In the genomic region with DNA sequence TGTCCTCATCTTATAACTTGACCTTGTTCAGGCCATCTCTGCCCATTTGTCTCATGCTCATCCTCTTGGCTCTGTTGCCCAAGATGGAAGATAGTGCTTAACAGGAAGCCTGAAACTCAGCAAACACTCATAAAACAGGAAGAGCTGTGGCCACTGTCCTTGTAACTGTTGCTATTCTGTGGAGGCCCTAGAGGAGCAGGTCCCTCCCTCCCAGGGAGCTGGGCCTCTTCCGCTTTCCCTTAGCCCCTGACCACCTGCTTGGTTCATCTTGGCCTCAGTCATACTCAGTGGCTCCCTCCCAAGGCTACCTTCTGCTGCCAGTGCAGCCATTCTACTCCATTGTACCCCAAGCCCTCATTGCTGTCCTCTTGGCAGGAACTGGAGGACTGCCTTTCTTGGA, we compare ENCODE assay signal across 9 cellular contexts. TPM values are rescaled to one million over a fixed set of nuclear protein-coding genes. Genes with fewer than 3 reads are reported as not detected.
A peak's percentile ranks its signal among the peaks of the same experiment; 100 is the strongest.
DNase-seq lines count a peak whose midpoint lies in the region; ATAC-seq lines count a peak whose summit lies in the region.
"Had no signal": no experiment of that assay in that cellular context is flagged by ENCODE, and none has a peak within 500 bp of the region (broad histone marks: within the 10 kb centered on the region; RNA-seq: fewer than 3 reads in every experiment).

No MANE protein-coding gene starts in this region.

- CTCF ChIA-PET in CD4-positive, alpha-beta memory T cell (lab: Charles Lee; ENCODE audit: partially characterized antibody) = interaction anchor here (0.8 to 24.7 kb wide), 10 partner anchors 9 to 1049 kb away, joined by 3 to 996 read pairs (median 4); partner anchors contain the start of genes C3orf18 and HEMK1

- no peaks in the 10 kb centered on the region for H3K36me3 ChIP-seq in CD4-positive, alpha-beta memory T cell (ENCODE audit: insufficient read depth, low read length)

- peak overlapping the region; percentile 88 to 94 (median 91) for H3K27ac Mint-ChIP-seq in CD4-positive, alpha-beta memory T cell
- peak overlapping the region; percentile 87 for H3K27ac Mint-ChIP-seq in activated T-helper 2 cell treated with anti-CD3 and anti-CD28 coated beads, Interferon-gamma antibody, Interleukin-2, Interleukin-4, amounts not matched to agents 10 μg/mL and 5 μg/mL and 100 μg/mL, durations not matched to agents 14 hours and 24 hours and 36 hours

- H3K27me3 Mint-ChIP-seq in CD4-positive, alpha-beta memory T cell = no peaks in the 10 kb centered on the region
- H3K27me3 Mint-ChIP-seq in activated T-helper 2 cell treated with anti-CD3 and anti-CD28 coated beads, Interferon-gamma antibody, Interleukin-2, Interleukin-4, amounts not matched to agents 10 μg/mL and 5 μg/mL and 100 μg/mL, durations not matched to agents 14 hours and 24 hours and 36 hours (ENCODE audit: low read depth) = no peaks in the 10 kb centered on the region

- peak overlapping the region in 1 of 2 donors; percentile 27 for H3K4me3 ChIP-seq in CD4-positive, alpha-beta memory T cell (ENCODE audit: low read length in 2 of 2)

- H3K4me3 Mint-ChIP-seq in CD4-positive, alpha-beta memory T cell = peak overlapping the region; percentile 68 to 95 (median 90)
- peak overlapping the region; percentile 95 for H3K4me3 Mint-ChIP-seq in activated T-helper 2 cell treated with anti-CD3 and anti-CD28 coated beads, Interferon-gamma antibody, Interleukin-2, Interleukin-4, amounts not matched to agents 10 μg/mL and 5 μg/mL and 100 μg/mL, durations not matched to agents 14 hours and 24 hours and 36 hours (ENCODE audit: low read depth)

- H3K27me3 ChIP-seq in CD4-positive, alpha-beta memory T cell (ENCODE audit: insufficient read depth, low read length) = no peaks in the 10 kb centered on the region

- peaks cover 61 to 85% (median 76%) of the 10 kb centered on the region in 4 donors for H3K4me1 Mint-ChIP-seq in CD4-positive, alpha-beta memory T cell
- H3K4me1 Mint-ChIP-seq in activated T-helper 2 cell treated with anti-CD3 and anti-CD28 coated beads, Interferon-gamma antibody, Interleukin-2, Interleukin-4, amounts not matched to agents 10 μg/mL and 5 μg/mL and 100 μg/mL, durations not matched to agents 14 hours and 24 hours and 36 hours (ENCODE audit: low read depth) = peaks cover 72% of the 10 kb centered on the region

- H3K36me3 Mint-ChIP-seq in CD4-positive, alpha-beta memory T cell = peaks cover 0 to 38% of the 10 kb centered on the region in 2 donors
- H3K36me3 Mint-ChIP-seq in activated T-helper 2 cell treated with anti-CD3 and anti-CD28 coated beads, Interferon-gamma antibody, Interleukin-2, Interleukin-4, amounts not matched to agents 10 μg/mL and 5 μg/mL and 100 μg/mL, durations not matched to agents 14 hours and 24 hours and 36 hours (ENCODE audit: low read depth) = peaks cover 81% of the 10 kb centered on the region

- H3K9me3 ChIP-seq in CD4-positive, alpha-beta memory T cell (ENCODE audit: control insufficient read depth in 1 of 2, low read length in 2 of 2) = no peaks in the 10 kb centered on the region

- ATAC-seq in GM21381 (IDR thresholded peaks at IDR 0.05; ENCODE audit: unreplicated experiment) (no peak), HG02870 (IDR thresholded peaks at IDR 0.05; ENCODE audit: unreplicated experiment) (no peak)

- DNase-seq in CD4-positive, alpha-beta memory T cell = no peak
- peak; percentile 96 for DNase-seq in Kasumi-1 (lab: John Stamatoyannopoulos, UW)
- DNase-seq in activated T-helper 2 cell treated with anti-CD3 and anti-CD28 coated beads, Interferon-gamma antibody, Interleukin-2, Interleukin-4, amounts not matched to agents 10 μg/mL and 5 μg/mL and 100 μg/mL, durations not matched to agents 14 hours and 24 hours and 36 hours (ENCODE audit: low spot score) = no peak
- peak; percentile 26 for DNase-seq in myocyte (ENCODE audit: low read depth)
- DNase-seq in NCI-H1694 treated with DMSO at 0.1 percent for 48 hours (lab: John Stamatoyannopoulos, UW) = no peak
- no peak for DNase-seq in DMS79 treated with DMSO at 0.1 percent for 48 hours (lab: John Stamatoyannopoulos, UW)
- DNase-seq: NCI-H748 treated with DMSO at 0.1 percent for 48 hours had no signal

- H3K27ac ChIP-seq in CD4-positive, alpha-beta memory T cell (ENCODE audit: low read depth, low read length) = peak overlapping the region; percentile 89

- no peaks in the 10 kb centered on the region for H3K9me3 Mint-ChIP-seq in CD4-positive, alpha-beta memory T cell
- no peaks in the 10 kb centered on the region for H3K9me3 Mint-ChIP-seq in activated T-helper 2 cell treated with anti-CD3 and anti-CD28 coated beads, Interferon-gamma antibody, Interleukin-2, Interleukin-4, amounts not matched to agents 10 μg/mL and 5 μg/mL and 100 μg/mL, durations not matched to agents 14 hours and 24 hours and 36 hours

- intact Hi-C loops in CD4-positive, alpha-beta memory T cell (cut with micrococcal nuclease) = no loop called here
- intact Hi-C loops in activated T-helper 2 cell treated with anti-CD3 and anti-CD28 coated beads, Interferon-gamma antibody, Interleukin-2, Interleukin-4, amounts not matched to agents 10 μg/mL and 5 μg/mL and 100 μg/mL, durations not matched to agents 14 hours and 24 hours and 36 hours (cut with micrococcal nuclease) = no loop called here

- H3K4me1 ChIP-seq in CD4-positive, alpha-beta memory T cell (ENCODE audit: insufficient read depth, low read length) = peaks cover 87% of the 10 kb centered on the region

- POLR2A ChIA-PET in CD4-positive, alpha-beta memory T cell (lab: Charles Lee; ENCODE audit: partially characterized antibody) = interaction anchor here (0.9 to 26.0 kb wide), 11 partner anchors 9 to 765 kb away, joined by 3 to 1072 read pairs (median 5); partner anchors contain the start of genes C3orf18, CISH, HEMK1 and MANF

RNA-seq across cellular contexts. Expression of gene MAPKAPK3, which starts 3.5 kb away (rescaled TPM):
- total RNA-seq in CD4-positive, alpha-beta memory T cell = 10 to 100 TPM; 36.4 to 40.1 TPM
- polyA plus RNA-seq in CD4-positive, alpha-beta memory T cell = 10 to 100 TPM; 71.2 to 93.2 TPM
- 178 and 190 TPM in 2 replicates for total RNA-seq in activated T-helper 2 cell treated with anti-CD3 and anti-CD28 coated beads, Interferon-gamma antibody, Interleukin-2, Interleukin-4, amounts not matched to agents 10 μg/mL and 5 μg/mL and 100 μg/mL, durations not matched to agents 14 hours and 24 hours and 36 hours
- total RNA-seq in myocyte = 91.0 and 92.3 TPM in 2 replicates
- 31.8 TPM for polyA plus RNA-seq in myocyte (2012)

RNA-seq across cellular contexts. Expression of gene CISH, which starts 8.8 kb away (rescaled TPM):
- total RNA-seq in CD4-positive, alpha-beta memory T cell = 10 to 100 TPM; 14.7 to 15.2 TPM
- 100 to 1,000 TPM in 1 of 2 donors, 10 to 100 TPM in 1; 92.1 to 248 TPM for polyA plus RNA-seq in CD4-positive, alpha-beta memory T cell
- 351 and 355 TPM in 2 replicates for total RNA-seq in activated T-helper 2 cell treated with anti-CD3 and anti-CD28 coated beads, Interferon-gamma antibody, Interleukin-2, Interleukin-4, amounts not matched to agents 10 μg/mL and 5 μg/mL and 100 μg/mL, durations not matched to agents 14 hours and 24 hours and 36 hours
- total RNA-seq in myocyte = 0.10 and 0.35 TPM in 2 replicates
- 0.43 TPM for polyA plus RNA-seq in myocyte (2012)

RNA-seq across cellular contexts. Expression of gene HEMK1, which starts 51.1 kb away (rescaled TPM):
- 10 to 100 TPM; 55.3 to 56.7 TPM for total RNA-seq in CD4-positive, alpha-beta memory T cell
- 10 to 100 TPM; 21.2 to 36.7 TPM for polyA plus RNA-seq in CD4-positive, alpha-beta memory T cell
- total RNA-seq in activated T-helper 2 cell treated with anti-CD3 and anti-CD28 coated beads, Interferon-gamma antibody, Interleukin-2, Interleukin-4, amounts not matched to agents 10 μg/mL and 5 μg/mL and 100 μg/mL, durations not matched to agents 14 hours and 24 hours and 36 hours = 61.7 and 68.7 TPM in 2 replicates
- 6.2 and 9.7 TPM in 2 replicates for total RNA-seq in myocyte
- polyA plus RNA-seq in myocyte (2012) = 14.3 TPM

RNA-seq across cellular contexts. Expression of gene C3orf18, which starts 52.9 kb away (rescaled TPM):
- 10 to 100 TPM; 14.3 to 16.2 TPM for total RNA-seq in CD4-positive, alpha-beta memory T cell
- 10 to 100 TPM; 14.2 to 22.3 TPM for polyA plus RNA-seq in CD4-positive, alpha-beta memory T cell
- 35.2 and 37.2 TPM in 2 replicates for total RNA-seq in activated T-helper 2 cell treated with anti-CD3 and anti-CD28 coated beads, Interferon-gamma antibody, Interleukin-2, Interleukin-4, amounts not matched to agents 10 μg/mL and 5 μg/mL and 100 μg/mL, durations not matched to agents 14 hours and 24 hours and 36 hours
- 14.0 and 18.6 TPM in 2 replicates for total RNA-seq in myocyte
- polyA plus RNA-seq in myocyte (2012) = 19.0 TPM

RNA-seq across cellular contexts. Expression of gene DOCK3, which starts 54.3 kb away (rescaled TPM):
- total RNA-seq in CD4-positive, alpha-beta memory T cell = 1 to 10 TPM; 2.5 to 2.6 TPM
- under 1 TPM; 0.04 to 0.18 TPM for polyA plus RNA-seq in CD4-positive, alpha-beta memory T cell
- 1.1 and 1.4 TPM in 2 replicates for total RNA-seq in activated T-helper 2 cell treated with anti-CD3 and anti-CD28 coated beads, Interferon-gamma antibody, Interleukin-2, Interleukin-4, amounts not matched to agents 10 μg/mL and 5 μg/mL and 100 μg/mL, durations not matched to agents 14 hours and 24 hours and 36 hours
- 1.3 and 1.4 TPM in 2 replicates for total RNA-seq in myocyte
- polyA plus RNA-seq in myocyte (2012) = 2.5 TPM

Comparison
In these comparisons a context has a peak if more than half of its experiments do, and no peak if none do; other contexts are left out.
1. DNase-seq: peak in Kasumi-1 (2 of 2) and myocyte (single experiment); none in CD4-positive, alpha-beta memory T cell (0 of 5), activated T-helper 2 cell treated with anti-CD3 and anti-CD28 coated beads, Interferon-gamma antibody, Interleukin-2, Interleukin-4, amounts not matched to agents 10 μg/mL and 5 μg/mL and 100 μg/mL, durations not matched to agents 14 hours and 24 hours and 36 hours (single experiment), NCI-H1694 treated with DMSO at 0.1 percent for 48 hours (single experiment) and DMS79 treated with DMSO at 0.1 percent for 48 hours (single experiment).
2. RNA of gene CISH, which starts 8.8 kb away (total RNA-seq): 351 to 355 TPM in activated T-helper 2 cell treated with anti-CD3 and anti-CD28 coated beads, Interferon-gamma antibody, Interleukin-2, Interleukin-4, amounts not matched to agents 10 μg/mL and 5 μg/mL and 100 μg/mL, durations not matched to agents 14 hours and 24 hours and 36 hours; 14.7 to 15.2 TPM in CD4-positive, alpha-beta memory T cell and 0.10 to 0.35 TPM in myocyte; every median in the first group is over 10 times any median in the second.